ENCODE assay signal across 8 cellular contexts in the genomic region with DNA sequence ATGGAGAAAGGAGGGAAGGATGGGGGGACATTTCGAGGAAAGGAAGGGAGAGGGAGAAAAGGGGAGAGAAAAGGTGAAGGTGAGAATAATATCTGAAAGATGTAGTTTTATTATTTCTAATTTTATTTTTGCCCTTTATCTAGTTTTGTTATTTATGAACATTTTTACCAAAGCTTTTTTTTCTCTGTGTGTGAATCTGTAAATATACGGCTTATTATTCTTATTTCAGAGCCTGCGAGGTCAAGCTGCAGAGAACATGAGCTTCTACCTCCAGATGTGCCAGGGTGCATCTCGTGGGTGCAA. TPM values are rescaled to one million over a fixed set of nuclear protein-coding genes. Genes with fewer than 3 reads are reported as not detected.
DNase-seq lines count a peak whose midpoint lies in the region; ATAC-seq and TF ChIP-seq lines count a peak whose summit lies in the region.

No MANE protein-coding gene starts in this region.

- H3K4me2 ChIP-seq in skeletal muscle satellite cell (ENCODE audit: low read length) = peak overlapping the region; percentile 100

- H3K9me3 Mint-ChIP-seq in HFFc6 = no peaks in the 10 kb centered on the region
- H3K9me3 Mint-ChIP-seq in activated naive CD8-positive, alpha-beta T cell (ENCODE audit: low read depth) = no peaks in the 10 kb centered on the region

- H3K36me3 Mint-ChIP-seq in HFFc6 (ENCODE audit: low read depth) = no peaks in the 10 kb centered on the region
- H3K36me3 Mint-ChIP-seq in activated naive CD8-positive, alpha-beta T cell = no peaks in the 10 kb centered on the region

- H3K27me3 ChIP-seq in iPS-15b (ENCODE audit: control insufficient read depth, insufficient read depth, low read length) (peaks cover 76% of the 10 kb centered on the region), skeletal muscle satellite cell (ENCODE audit: control insufficient read depth, insufficient read depth, low read length) (peaks cover 34% of the 10 kb centered on the region)

- H3K27ac Mint-ChIP-seq in HFFc6 = peak overlapping the region; percentile 87
- H3K27ac Mint-ChIP-seq in activated naive CD8-positive, alpha-beta T cell = no peak overlapping the region

- H3K4me1 Mint-ChIP-seq in HFFc6 (ENCODE audit: low read depth) = peaks cover 26% of the 10 kb centered on the region
- peaks cover 32% of the 10 kb centered on the region for H3K4me1 Mint-ChIP-seq in activated naive CD8-positive, alpha-beta T cell (ENCODE audit: low read depth)

- H3K4me1 ChIP-seq in iPS-15b (ENCODE audit: control insufficient read depth, insufficient read depth, low read length) (peaks cover 6% of the 10 kb centered on the region), skeletal muscle satellite cell (ENCODE audit: control insufficient read depth, insufficient read depth, low read length) (peaks cover 8% of the 10 kb centered on the region)

- no peak overlapping the region for H3K9ac ChIP-seq in iPS-15b (ENCODE audit: low read depth, low read length)
- H3K9ac ChIP-seq in skeletal muscle satellite cell (ENCODE audit: low read depth, low read length) = peak overlapping the region; percentile 79

- peaks cover 17% of the 10 kb centered on the region for H3K27me3 Mint-ChIP-seq in HFFc6 (ENCODE audit: insufficient read depth)
- peaks cover 21% of the 10 kb centered on the region for H3K27me3 Mint-ChIP-seq in activated naive CD8-positive, alpha-beta T cell

- no peak for DNase-seq in HFFc6
- no peak for DNase-seq in DMS153 treated with DMSO at 0.1 percent for 48 hours (lab: John Stamatoyannopoulos, UW; ENCODE audit: unreplicated experiment)
- no peak for DNase-seq in hepatic stellate cell (ENCODE audit: low spot score)
- no peak for DNase-seq in activated CD8-positive, alpha-beta memory T cell treated with anti-CD3 and anti-CD28 coated beads, Interleukin-2, amount 50 U/mL, for 4 hours

- H3K36me3 ChIP-seq in iPS-15b (ENCODE audit: control insufficient read depth, insufficient read depth, low read length) = no peaks in the 10 kb centered on the region
- H3K36me3 ChIP-seq in skeletal muscle satellite cell (ENCODE audit: insufficient read depth, low read length) = no peaks in the 10 kb centered on the region

- H3K4me3 ChIP-seq in iPS-15b (ENCODE audit: low read depth, low read length) = peak overlapping the region; percentile 60
- H3K4me3 ChIP-seq in skeletal muscle satellite cell (ENCODE audit: low read length) = peak overlapping the region; percentile 83

- no peak for TF ChIP-seq CTCF in HFFc6 (IDR thresholded peaks at IDR 0.05)

- H3K4me3 Mint-ChIP-seq in HFFc6 = peak overlapping the region; percentile 89
- peak overlapping the region; percentile 93 for H3K4me3 Mint-ChIP-seq in activated naive CD8-positive, alpha-beta T cell

- no peak for ATAC-seq in HG03342 (IDR thresholded peaks at IDR 0.05; ENCODE audit: unreplicated experiment)

- H3K9me3 ChIP-seq in iPS-15b (ENCODE audit: control insufficient read depth, insufficient read depth, low read length) = no peaks in the 10 kb centered on the region
- H3K9me3 ChIP-seq in skeletal muscle satellite cell (replicated peaks; ENCODE audit: low read length) = no peaks in the 10 kb centered on the region

RNA-seq across cellular contexts. Expression of a gene that starts 35.0 kb away (rescaled TPM):
- total RNA-seq in HFFc6 (2021; fragmentation: NEBNext Ultra II Directional; extraction: Animal tissue kit (Norgen Biotek cat#: 25700)) = 100 to 1,000 TPM; 116 to 159 (median 149) TPM
- 107 and 183 TPM in 2 replicates for total RNA-seq in skeletal muscle satellite cell (2012; rRNA removed)
